Comparison of ENCODE assay signal across 24 cellular contexts in genomic region chr16:25194285-25194878, GRCh38. TPM values are rescaled to one million over a fixed set of nuclear protein-coding genes. Genes with fewer than 3 reads are reported as not detected.
"Had no signal": no experiment of that assay in that cellular context is flagged by ENCODE, and none has a peak within 500 bp of the region (broad histone marks: within the 10 kb centered on the region; RNA-seq: fewer than 3 reads in every experiment).

No MANE protein-coding gene starts in this region.

- H3K27ac ChIP-seq: SJSA1, SK-N-MC had no signal

- H3K27me3 ChIP-seq: MG63, SJSA1 had no signal

- DNase-seq: KBM-7, MG63, NCI-H1092, NCI-H1105 treated with DMSO at 0.1 percent for 48 hours, NCI-H1417 treated with DMSO at 0.1 percent for 48 hours, NCI-H146, NCI-H187, NCI-H2029, NCI-H2081 treated with DMSO at 0.1 percent for 48 hours, NCI-H2171, NCI-H226, NCI-H446, NCI-H510A, NCI-H524 treated with DMSO at 0.1 percent for 48 hours, NCI-H69, NCI-H774, Right ventricle myocardium superior, RPMI8226, SIG-M5 had no signal

- H3K4me3 ChIP-seq: MG63, SJSA1, SK-N-MC had no signal

- H3K4me1 ChIP-seq: SJSA1 had no signal

- H3K9me3 ChIP-seq: MG63, SJSA1 had no signal

- H3K36me3 ChIP-seq: MG63, SJSA1 had no signal

- FAIRE-seq: RCC 7860 had no signal

RNA-seq across cellular contexts. Expression of gene AQP8, which starts 22.4 kb away (rescaled TPM):
- total RNA-seq: HT-29, LHCN-M2, Right ventricle myocardium superior, SJSA1 had no signal
